Comparison of ENCODE assay signal across 23 cellular contexts in genomic region chr18:29749699-29750098, GRCh38.
DNase-seq lines count a peak whose midpoint lies in the region; ATAC-seq and TF ChIP-seq lines count a peak whose summit lies in the region.
"Had no signal": no experiment of that assay in that cellular context is flagged by ENCODE, and none has a peak within 500 bp of the region (broad histone marks: within the 10 kb centered on the region; RNA-seq: fewer than 3 reads in every experiment).

No MANE protein-coding gene starts in this region.

- ATAC-seq in Right ventricle myocardium inferior: no peak
- ATAC-seq: heart left ventricle had no signal

- DNase-seq in A172 (ENCODE audit: low spot score) (peak; percentile 8), HFF-Myc (ENCODE audit: extremely low read depth, low read depth) (peak; percentile 2), astrocyte of the hippocampus (ENCODE audit: low read depth, low spot score) (peak; percentile 18), iris pigment epithelial cell (ENCODE audit: low read depth) (peak; percentile 49), NCI-H1694 treated with DMSO at 0.1 percent for 48 hours (lab: John Stamatoyannopoulos, UW) (no peak), HUDEP-2 (lab: John Stamatoyannopoulos, UW; ENCODE audit: unreplicated experiment in 76 of 76) (no peak), Right ventricle myocardium inferior (ENCODE audit: missing footprints) (no peak)
- DNase-seq in stimulated activated CD4-positive, alpha-beta T cell treated with anti-CD3 and anti-CD28 coated beads, Interleukin-12 subunit alpha, Interleukin-12 subunit beta, amount 100 ng/mL, for 4 hours: no peak
- DNase-seq: 8988T; activated naive CD4-positive, alpha-beta T cell; activated T-cell treated with anti-CD3 and anti-CD28 coated beads, Interleukin-2, amount 50 U/mL, for 24 hours; amygdala; C1 segment of cervical spinal cord; effector memory CD4-positive, alpha-beta T cell; esophagus squamous epithelium; heart left ventricle; NCI-H1048; NCI-H2029 treated with DMSO at 0.1 percent for 48 hours; NCI-H510A; RPMI8226; small intestine; stimulated activated CD4-positive, alpha-beta T cell treated with anti-CD3 and anti-CD28 coated beads, Interleukin-4, amount 100 ng/mL, for 1 hour; transverse colon had no signal

- H3K4me3 ChIP-seq in HFF-Myc (replicated peaks; ENCODE audit: low read depth, low read length): no peak overlapping the region
- H3K4me3 ChIP-seq: esophagus squamous epithelium, heart left ventricle, transverse colon had no signal

- no peak for TF ChIP-seq CTCF in HFF-Myc (IDR thresholded peaks at IDR 0.05; ENCODE audit: low read depth, low read length, missing control alignments)

- intact Hi-C loops in Right ventricle myocardium inferior (cut with DNase I): no loop called here

Comparison
In these comparisons a context has a peak if more than half of its experiments do, and no peak if none do; other contexts are left out.
1. DNase-seq: peak in A172 (single experiment), HFF-Myc (single experiment), astrocyte of the hippocampus (single experiment) and iris pigment epithelial cell (single experiment); none in NCI-H1694 treated with DMSO at 0.1 percent for 48 hours (single experiment), HUDEP-2 (0 of 76), stimulated activated CD4-positive, alpha-beta T cell treated with anti-CD3 and anti-CD28 coated beads, Interleukin-12 subunit alpha, Interleukin-12 subunit beta, amount 100 ng/mL, for 4 hours (single experiment) and Right ventricle myocardium inferior (single experiment).